29 cellular contexts compared by ENCODE assay signal in the genomic region with DNA sequence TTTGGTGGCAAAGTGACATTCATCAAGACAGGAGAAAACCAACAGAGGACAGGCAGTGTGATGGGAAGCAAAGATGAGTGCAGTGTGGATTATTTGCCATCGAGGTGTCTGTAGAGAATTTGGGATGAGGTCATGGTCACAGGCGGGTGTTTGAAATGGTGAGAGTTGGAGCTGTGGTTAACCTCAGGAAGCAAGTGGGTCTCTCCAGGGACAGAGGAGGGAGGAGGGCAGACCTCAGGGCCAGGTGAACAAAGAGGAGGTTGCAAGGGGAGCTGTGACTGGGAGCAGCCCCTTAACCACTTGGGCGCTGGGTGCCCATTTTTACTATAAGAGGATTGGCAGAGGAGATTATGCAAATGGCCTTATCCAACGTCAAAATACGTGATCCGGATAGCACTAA. TPM values are rescaled to one million over a fixed set of nuclear protein-coding genes. Genes with fewer than 3 reads are reported as not detected.
"Had no signal": no experiment of that assay in that cellular context is flagged by ENCODE, and none has a peak within 500 bp of the region (broad histone marks: within the 10 kb centered on the region; RNA-seq: fewer than 3 reads in every experiment).

No MANE protein-coding gene starts in this region.

- H3K36me3 Mint-ChIP-seq: activated naive CD4-positive, alpha-beta T cell treated with anti-CD3 and anti-CD28 coated beads, Interleukin-2, amount 50 U/mL, for 24 hours; brain had no signal

- H3K36me3 ChIP-seq: SJSA1 had no signal

- H3K27me3 ChIP-seq: SJSA1 had no signal

- H3K9me3 Mint-ChIP-seq: activated naive CD4-positive, alpha-beta T cell treated with anti-CD3 and anti-CD28 coated beads, Interleukin-2, amount 50 U/mL, for 24 hours; T-helper 1 cell treated with Interleukin-12 subunit alpha and Interleukin-12 subunit beta and Interleukin-4 antibody, amounts not matched to agents 30 μg/mL and 1 μg/mL, for 36 hours had no signal

- H3K4me3 Mint-ChIP-seq: activated CD8-positive, alpha-beta T cell treated with anti-CD3 and anti-CD28 coated beads, Interleukin-2, amount 10 ng/mL, durations not matched to agents 7 days and 5 days; activated naive CD4-positive, alpha-beta T cell treated with anti-CD3 and anti-CD28 coated beads, Interleukin-2, amount 50 U/mL, for 24 hours; brain; T-helper 1 cell treated with Interleukin-12 subunit alpha and Interleukin-12 subunit beta and Interleukin-4 antibody, amounts not matched to agents 30 μg/mL and 1 μg/mL, for 36 hours had no signal

- H3K27ac Mint-ChIP-seq: activated CD8-positive, alpha-beta T cell treated with anti-CD3 and anti-CD28 coated beads, Interleukin-2, amount 10 ng/mL, durations not matched to agents 7 days and 5 days; activated naive CD4-positive, alpha-beta T cell treated with anti-CD3 and anti-CD28 coated beads, Interleukin-2, amount 50 U/mL, for 24 hours; brain; T-helper 1 cell treated with Interleukin-12 subunit alpha and Interleukin-12 subunit beta and Interleukin-4 antibody, amounts not matched to agents 30 μg/mL and 1 μg/mL, for 36 hours had no signal

- H3K9me3 ChIP-seq: SJSA1 had no signal

- H3K4me1 ChIP-seq: SJSA1 had no signal

- DNase-seq: activated CD4-positive, alpha-beta T cell treated with anti-CD3 and anti-CD28 coated beads for 48 hours; activated CD4-positive, alpha-beta T cell treated with anti-CD3 and anti-CD28 coated beads, Interleukin-2, amount 50 U/mL, for 4 hours; activated CD4-positive, CD25-positive, alpha-beta regulatory T cell treated with anti-CD3 and anti-CD28 coated beads, Interleukin-2, amount 50 U/mL, for 72 hours; activated CD8-positive, alpha-beta memory T cell treated with anti-CD3 and anti-CD28 coated beads, Interleukin-2, amount 50 U/mL, for 48 hours; activated CD8-positive, alpha-beta T cell treated with anti-CD3 and anti-CD28 coated beads, Interleukin-2, amount 10 ng/mL, durations not matched to agents 7 days and 5 days; activated T-cell treated with anti-CD3 and anti-CD28 coated beads, Interleukin-2, amount 50 U/mL, for 1 hour; amygdala; Karpas-422; NCI-H1048; NCI-H146; NCI-H187 treated with DMSO at 0.1 percent for 48 hours; NCI-H2081 treated with DMSO at 0.1 percent for 48 hours; NCI-H2227 treated with DMSO at 0.1 percent for 48 hours; NCI-H446 treated with DMSO at 0.1 percent for 48 hours; NCI-H524 treated with DMSO at 0.1 percent for 48 hours; NCI-H748 treated with DMSO at 0.1 percent for 48 hours; NK-92 treated with Interleukin-12 subunit alpha and Interleukin-12 subunit beta, amount 100 ng/mL, for 24 hours; OCI-M1; Right ventricle myocardium superior; RPMI8226; SW 1271 had no signal

- H3K4me1 Mint-ChIP-seq: activated naive CD4-positive, alpha-beta T cell treated with anti-CD3 and anti-CD28 coated beads, Interleukin-2, amount 50 U/mL, for 24 hours had no signal

- FAIRE-seq: astrocyte, K562 had no signal

- H3K27ac ChIP-seq: SJSA1 had no signal

- ATAC-seq: activated CD8-positive, alpha-beta T cell treated with anti-CD3 and anti-CD28 coated beads, Interleukin-2, amount 10 ng/mL, durations not matched to agents 7 days and 5 days; K562; Panc1; SK-N-SH treated with all-trans-retinoic acid at 6 μM for 48 hours had no signal

- H3K4me3 ChIP-seq: K562, SJSA1 had no signal

RNA-seq across cellular contexts. Expression of a gene that starts 7.0 kb away (rescaled TPM):
- total RNA-seq: activated CD8-positive, alpha-beta T cell treated with anti-CD3 and anti-CD28 coated beads, Interleukin-2, amount 10 ng/mL, durations not matched to agents 7 days and 5 days; astrocyte; K562; Right ventricle myocardium superior; SJSA1 had no signal
- polyA plus RNA-seq: K562 had no signal
